ENCODE assay signal across 8 cellular contexts in the genomic region with DNA sequence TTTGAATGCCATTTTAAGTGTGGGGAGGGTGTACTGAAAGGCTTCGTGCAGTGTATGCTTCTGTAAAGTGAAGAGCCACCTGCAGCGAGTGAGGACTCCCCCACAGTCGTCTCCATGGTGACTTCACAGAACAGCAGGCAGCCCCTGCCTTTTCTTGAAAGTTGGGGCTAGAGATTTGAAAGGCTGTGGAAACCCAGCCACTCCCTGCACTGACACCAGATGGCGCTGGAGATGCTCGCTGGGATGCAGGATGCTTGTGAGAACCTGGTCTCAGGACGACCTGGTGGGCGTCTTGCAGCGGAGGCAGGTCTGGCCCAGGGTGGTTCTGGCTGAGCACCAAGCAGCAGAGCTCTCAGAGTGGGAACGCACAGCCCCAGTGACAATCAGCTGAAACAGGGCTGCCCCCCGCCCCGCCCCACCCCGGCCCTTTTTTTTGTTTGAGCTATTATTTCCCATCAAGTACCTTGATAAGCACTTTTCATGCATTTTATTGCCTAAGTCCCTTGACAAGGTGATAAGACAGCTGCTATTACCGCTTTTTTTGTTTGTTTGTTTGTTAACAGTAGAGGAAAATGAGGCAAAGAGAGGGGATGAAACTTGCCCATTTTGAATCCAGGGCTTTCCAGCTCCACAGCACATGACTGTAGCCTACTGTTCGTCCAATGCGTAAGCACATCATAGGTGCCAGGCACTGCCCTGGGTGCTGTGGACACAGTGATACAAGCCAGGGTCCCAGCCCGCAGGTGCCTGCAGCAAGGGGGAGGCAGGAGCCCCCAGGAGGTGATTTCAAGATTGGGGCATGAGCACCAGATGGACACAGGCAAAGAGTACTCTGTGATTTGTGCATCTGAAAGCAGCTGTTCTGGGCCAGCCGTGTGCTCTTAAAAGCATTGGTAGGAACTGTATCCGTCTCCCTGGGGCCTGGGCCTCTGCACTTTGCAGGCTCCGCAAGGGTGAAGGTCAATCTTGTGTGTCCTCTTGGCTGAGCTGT.
DNase-seq lines count a peak whose midpoint lies in the region; ATAC-seq and TF ChIP-seq lines count a peak whose summit lies in the region.

No MANE protein-coding gene starts in this region.

- H3K4me3 ChIP-seq in foreskin fibroblast (ENCODE audit: low read depth in 1 of 2, low read length in 2 of 2) (no peak overlapping the region), osteoblast (ENCODE audit: insufficient read depth, low read length) (no peak overlapping the region)

- H3K4me2 ChIP-seq in osteoblast (ENCODE audit: insufficient read depth, low read length), result no peak overlapping the region

- H3K36me3 ChIP-seq in osteoblast (ENCODE audit: insufficient read depth, low read length), result no peaks in the 10 kb centered on the region

- no peaks in the 10 kb centered on the region for H3K79me2 ChIP-seq in osteoblast (ENCODE audit: insufficient read depth, low read length)

- no peaks in the 10 kb centered on the region for H4K20me1 ChIP-seq in osteoblast (ENCODE audit: insufficient read depth, low read length)

- no peaks in the 10 kb centered on the region for H3K4me1 ChIP-seq in osteoblast (ENCODE audit: insufficient read depth, low read length)

- H3K9me3 ChIP-seq in osteoblast (ENCODE audit: low read depth, low read length), result no peaks in the 10 kb centered on the region

- no peaks in the 10 kb centered on the region for H3K27me3 ChIP-seq in osteoblast (ENCODE audit: insufficient read depth, low read length)

- in situ Hi-C loops in GM13976 (cut with MboI; ENCODE audit: low sequenced_read_pairs, unreplicated experiment), result no loop called here

- DNase-seq in Ammon's horn (ENCODE audit: low spot score), result peak; percentile 83
- DNase-seq in GM13976 (ENCODE audit: low spot score), result peak; percentile 85
- peak; percentile 56 for DNase-seq in NCI-H187 (lab: John Stamatoyannopoulos, UW)
- peak; percentile 9 for DNase-seq in activated CD4-positive, alpha-beta T cell treated with anti-CD3 and anti-CD28 coated beads, Interleukin-2, amount 50 U/mL, for 1 hour
- DNase-seq in foreskin fibroblast, result peak; percentile 10 to 52
- DNase-seq in osteoblast (ENCODE audit: insufficient read length, low spot score, missing footprints), result peak; percentile 93

- ATAC-seq in HG03108 (IDR thresholded peaks at IDR 0.05; ENCODE audit: unreplicated experiment), result no peak
- ATAC-seq in GM18498 (IDR thresholded peaks at IDR 0.05; ENCODE audit: unreplicated experiment), result no peak

- TF ChIP-seq CTCF in GM13976 (IDR thresholded peaks at IDR 0.05; ENCODE audit: borderline replicate concordance, control extremely low read depth, extremely low read depth, insufficient read depth, missing control alignments) (peak; percentile 93), foreskin fibroblast (IDR thresholded peaks at IDR 0.05; ENCODE audit: low read depth, low read length) (peak; percentile 98), osteoblast (IDR thresholded peaks at IDR 0.05; ENCODE audit: extremely low read depth, low read depth, low read length) (peak; percentile 85)

- no peak overlapping the region for H3K27ac ChIP-seq in osteoblast (ENCODE audit: low read depth, low read length)

- no peak overlapping the region for H2AFZ ChIP-seq in osteoblast (ENCODE audit: low read length)

Comparison
In these comparisons a context has a peak if more than half of its experiments do, and no peak if none do; other contexts are left out.
1. DNase-seq: peak in every context shown above with its lines; median percentile 93 in osteoblast; 85 in GM13976; 83 in Ammon's horn; 56 in NCI-H187; 31 in foreskin fibroblast; 9 in activated CD4-positive, alpha-beta T cell treated with anti-CD3 and anti-CD28 coated beads, Interleukin-2, amount 50 U/mL, for 1 hour.